16 cellular contexts compared by ENCODE assay signal in the genomic region with DNA sequence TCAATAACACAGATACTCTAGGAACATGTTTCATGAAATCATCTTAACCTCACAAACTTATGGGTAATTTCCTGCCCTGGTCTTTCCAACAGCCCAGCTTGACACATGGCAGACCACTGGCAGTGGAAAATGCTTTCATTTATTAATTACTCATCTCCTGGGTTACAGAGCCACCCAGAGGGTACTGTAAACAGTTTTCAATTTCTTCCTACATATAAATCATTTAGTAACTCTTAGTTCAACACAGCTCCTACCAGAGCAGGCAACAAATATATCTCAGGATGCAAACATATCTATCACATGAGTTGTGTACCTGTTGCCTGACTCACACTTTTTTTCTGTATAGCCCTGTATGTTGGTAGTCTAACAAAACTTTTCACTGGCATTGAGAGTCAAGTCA.
"Had no signal": no experiment of that assay in that cellular context is flagged by ENCODE, and none has a peak within 500 bp of the region (broad histone marks: within the 10 kb centered on the region; RNA-seq: fewer than 3 reads in every experiment).

No MANE protein-coding gene starts in this region.

- H3K4me1 ChIP-seq: prostate gland, right lobe of liver, spleen, tibial nerve had no signal

- H3K36me3 ChIP-seq: prostate gland, right lobe of liver, spleen, tibial nerve had no signal

- DNase-seq: activated B cell treated with CpG ODN at 0.5 μM for 24 hours; activated CD4-positive, alpha-beta T cell treated with anti-CD3 and anti-CD28 coated beads, Interleukin-2, amount 10 ng/mL, durations not matched to agents 24 days and 14 days; activated CD8-positive, alpha-beta memory T cell treated with anti-CD3 and anti-CD28 coated beads for 24 hours; activated naive CD4-positive, alpha-beta T cell treated with anti-CD3 and anti-CD28 coated beads for 36 hours; dorsolateral prefrontal cortex; glutamatergic neuron; left cardiac atrium; occipital lobe; right lobe of liver; spleen; stimulated activated CD4-positive, alpha-beta T cell treated with anti-CD3 and anti-CD28 coated beads, Interleukin-1b, Interleukin-23, amount 100 ng/mL, for 48 hours had no signal

- ATAC-seq: activated T-helper 17 cell treated with anti-CD3 and anti-CD28 coated beads, Interleukin-2, amount 50 U/mL, for 72 hours; left cardiac atrium; right lobe of liver; stimulated activated memory B cell treated with anti-CD40 and anti-IgM and Interleukin-4, amounts not matched to agents 10 μg/mL and 1 μg/mL and 100 μg/mL, for 72 hours had no signal

- H3K27ac ChIP-seq: dorsolateral prefrontal cortex, prostate gland, right lobe of liver, spleen, tibial nerve had no signal

- H3K4me3 Mint-ChIP-seq: activated B cell treated with CpG ODN at 0.5 μM for 24 hours; activated CD4-positive, alpha-beta T cell treated with anti-CD3 and anti-CD28 coated beads, Interleukin-2, amount 10 ng/mL, durations not matched to agents 24 days and 14 days; activated naive CD4-positive, alpha-beta T cell treated with anti-CD3 and anti-CD28 coated beads for 36 hours; activated T-helper 17 cell treated with anti-CD3 and anti-CD28 coated beads, Interleukin-2, amount 50 U/mL, for 72 hours; nephron; stimulated activated memory B cell treated with anti-CD40 and anti-IgM and Interleukin-4, amounts not matched to agents 10 μg/mL and 1 μg/mL and 100 μg/mL, for 72 hours had no signal

- H3K4me3 ChIP-seq: dorsolateral prefrontal cortex, prostate gland, right lobe of liver, spleen, tibial nerve had no signal

- H3K27me3 ChIP-seq: dorsolateral prefrontal cortex, right lobe of liver, spleen, tibial nerve had no signal

- H3K27me3 Mint-ChIP-seq: activated B cell treated with CpG ODN at 0.5 μM for 24 hours; activated CD4-positive, alpha-beta T cell treated with anti-CD3 and anti-CD28 coated beads, Interleukin-2, amount 10 ng/mL, durations not matched to agents 24 days and 14 days; activated T-helper 17 cell treated with anti-CD3 and anti-CD28 coated beads, Interleukin-2, amount 50 U/mL, for 72 hours; stimulated activated memory B cell treated with anti-CD40 and anti-IgM and Interleukin-4, amounts not matched to agents 10 μg/mL and 1 μg/mL and 100 μg/mL, for 72 hours had no signal

- H3K9me3 ChIP-seq: prostate gland, right lobe of liver, spleen, tibial nerve had no signal

- H3K27ac Mint-ChIP-seq: activated B cell treated with CpG ODN at 0.5 μM for 24 hours; activated CD4-positive, alpha-beta T cell treated with anti-CD3 and anti-CD28 coated beads, Interleukin-2, amount 10 ng/mL, durations not matched to agents 24 days and 14 days; activated naive CD4-positive, alpha-beta T cell treated with anti-CD3 and anti-CD28 coated beads for 36 hours; activated T-helper 17 cell treated with anti-CD3 and anti-CD28 coated beads, Interleukin-2, amount 50 U/mL, for 72 hours; nephron; stimulated activated memory B cell treated with anti-CD40 and anti-IgM and Interleukin-4, amounts not matched to agents 10 μg/mL and 1 μg/mL and 100 μg/mL, for 72 hours had no signal

- H3K9me3 Mint-ChIP-seq: activated CD4-positive, alpha-beta T cell treated with anti-CD3 and anti-CD28 coated beads, Interleukin-2, amount 10 ng/mL, durations not matched to agents 24 days and 14 days; activated naive CD4-positive, alpha-beta T cell treated with anti-CD3 and anti-CD28 coated beads for 36 hours; activated T-helper 17 cell treated with anti-CD3 and anti-CD28 coated beads, Interleukin-2, amount 50 U/mL, for 72 hours; nephron; stimulated activated memory B cell treated with anti-CD40 and anti-IgM and Interleukin-4, amounts not matched to agents 10 μg/mL and 1 μg/mL and 100 μg/mL, for 72 hours had no signal

- H3K4me1 Mint-ChIP-seq: activated B cell treated with CpG ODN at 0.5 μM for 24 hours; activated CD4-positive, alpha-beta T cell treated with anti-CD3 and anti-CD28 coated beads, Interleukin-2, amount 10 ng/mL, durations not matched to agents 24 days and 14 days; activated T-helper 17 cell treated with anti-CD3 and anti-CD28 coated beads, Interleukin-2, amount 50 U/mL, for 72 hours; nephron; stimulated activated memory B cell treated with anti-CD40 and anti-IgM and Interleukin-4, amounts not matched to agents 10 μg/mL and 1 μg/mL and 100 μg/mL, for 72 hours had no signal
